In the genomic region with DNA sequence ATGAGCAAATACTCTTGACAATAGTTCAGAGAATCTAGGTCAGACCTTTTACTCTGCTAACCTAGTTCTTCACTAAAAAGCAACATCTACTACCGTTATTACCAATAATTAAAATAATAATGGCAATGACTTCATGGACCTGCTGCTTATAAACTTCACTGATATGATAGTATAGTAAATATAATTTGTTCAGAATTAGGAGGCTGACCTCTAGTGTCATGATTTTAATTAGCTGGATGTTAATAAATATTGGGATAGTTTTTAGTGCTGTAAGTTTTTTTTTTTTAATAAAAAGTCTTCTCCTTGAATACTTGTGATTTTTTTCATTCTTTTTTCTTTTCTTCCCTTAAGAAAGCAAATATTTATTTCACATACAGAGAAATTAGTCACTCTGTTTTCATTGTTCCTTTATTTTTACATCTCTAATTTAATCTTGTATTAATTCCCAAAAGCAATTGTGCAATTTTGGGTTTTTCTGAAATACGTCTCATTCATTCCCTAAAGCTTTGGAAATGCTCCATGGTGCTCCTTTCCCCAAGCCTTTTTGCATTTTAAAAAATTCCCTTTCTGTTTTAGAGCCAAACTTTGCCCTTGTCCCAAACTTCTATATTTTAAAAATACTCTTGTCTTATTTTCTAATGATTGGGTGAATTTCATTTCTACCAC, we compare ENCODE assay signal across 11 cellular contexts. TPM values are rescaled to one million over a fixed set of nuclear protein-coding genes. Genes with fewer than 3 reads are reported as not detected.
A peak's percentile ranks its signal among the peaks of the same experiment; 100 is the strongest.
DNase-seq lines count a peak whose midpoint lies in the region; ATAC-seq and TF ChIP-seq lines count a peak whose summit lies in the region.
"Had no signal": no experiment of that assay in that cellular context is flagged by ENCODE, and none has a peak within 500 bp of the region (broad histone marks: within the 10 kb centered on the region; RNA-seq: fewer than 3 reads in every experiment).

No MANE protein-coding gene starts in this region.

- H3K27ac ChIP-seq in Peyer's patch (no peak overlapping the region), skin epidermis (peak overlapping the region in 11 of 21 experiments; percentile 19 to 76 (median 61))

- H3K4me1 Mint-ChIP-seq in WTC11 = peaks cover 10% of the 10 kb centered on the region
- H3K4me1 Mint-ChIP-seq: mesothelial cell of epicardium had no signal

- no peak for DNase-seq in Peyer's patch
- DNase-seq in fibroblast of the aortic adventitia (ENCODE audit: low read depth) = peak; percentile 87
- no peak for DNase-seq in WTC11 (ENCODE audit: low spot score)
- no peak for DNase-seq in superior temporal gyrus (ENCODE audit: extremely low spot score)
- no peak for DNase-seq in stimulated activated CD4-positive, alpha-beta T cell treated with anti-CD3 and anti-CD28 coated beads, Interleukin-2, amount 100 ng/mL, for 48 hours
- DNase-seq: activated CD4-positive, CD25-positive, alpha-beta regulatory T cell; NCI-H187 had no signal

- TF ChIP-seq CTCF in Peyer's patch (IDR thresholded peaks at IDR 0.05) (no peak), fibroblast of the aortic adventitia (IDR thresholded peaks at IDR 0.05; ENCODE audit: insufficient read depth, low read length) (no peak), WTC11 (IDR thresholded peaks at IDR 0.05) (no peak)

- peaks cover 46% of the 10 kb centered on the region for H3K27me3 Mint-ChIP-seq in WTC11 (ENCODE audit: low read depth)

- no peaks in the 10 kb centered on the region for H3K36me3 ChIP-seq in Peyer's patch

- H3K9me3 Mint-ChIP-seq in WTC11 = peaks cover 41% of the 10 kb centered on the region

- no peaks in the 10 kb centered on the region for H3K27me3 ChIP-seq in Peyer's patch

- peaks cover 23% of the 10 kb centered on the region for H3K36me3 Mint-ChIP-seq in WTC11

- TF ChIP-seq POLR2A in Peyer's patch (IDR thresholded peaks at IDR 0.05) = no peak

- H3K4me3 Mint-ChIP-seq in WTC11 = no peak overlapping the region
- H3K4me3 Mint-ChIP-seq: mesothelial cell of epicardium had no signal

- H3K4me1 ChIP-seq in Peyer's patch = peaks cover 0 to 5% (median 2%) of the 10 kb centered on the region in 4 donors

- H3K4me3 ChIP-seq in GM08714 (ENCODE audit: low read length) (peak overlapping the region; percentile 63), Peyer's patch (peak overlapping the region in 3 of 4 donors; percentile 32 to 51 (median 34)), fibroblast of the aortic adventitia (ENCODE audit: low read depth, low read length) (no peak overlapping the region), skin epidermis (peak overlapping the region; percentile 9 to 35 (median 17))

- ATAC-seq in GM18861 (IDR thresholded peaks at IDR 0.05; ENCODE audit: unreplicated experiment) (no peak), WTC11 (no peak)

- POLR2A ChIA-PET in WTC11 (lab: Charles Lee) = no interaction called here

- no peaks in the 10 kb centered on the region for H3K9me3 ChIP-seq in Peyer's patch

- CTCF ChIA-PET in WTC11 (lab: Charles Lee) = interaction anchor here (1.3 kb wide), 2 partner anchors 122 to 140 kb away, joined by 5 to 6 read pairs; no protein-coding TSS in a partner anchor

- H3K27ac Mint-ChIP-seq in WTC11 = no peak overlapping the region
- H3K27ac Mint-ChIP-seq: mesothelial cell of epicardium had no signal

TF ChIP-seq in WTC11, 78 proteins besides CTCF, POLR2A, EP300 and RAD21 (continues in another document):
- TF ChIP-seq, protein P1, sequence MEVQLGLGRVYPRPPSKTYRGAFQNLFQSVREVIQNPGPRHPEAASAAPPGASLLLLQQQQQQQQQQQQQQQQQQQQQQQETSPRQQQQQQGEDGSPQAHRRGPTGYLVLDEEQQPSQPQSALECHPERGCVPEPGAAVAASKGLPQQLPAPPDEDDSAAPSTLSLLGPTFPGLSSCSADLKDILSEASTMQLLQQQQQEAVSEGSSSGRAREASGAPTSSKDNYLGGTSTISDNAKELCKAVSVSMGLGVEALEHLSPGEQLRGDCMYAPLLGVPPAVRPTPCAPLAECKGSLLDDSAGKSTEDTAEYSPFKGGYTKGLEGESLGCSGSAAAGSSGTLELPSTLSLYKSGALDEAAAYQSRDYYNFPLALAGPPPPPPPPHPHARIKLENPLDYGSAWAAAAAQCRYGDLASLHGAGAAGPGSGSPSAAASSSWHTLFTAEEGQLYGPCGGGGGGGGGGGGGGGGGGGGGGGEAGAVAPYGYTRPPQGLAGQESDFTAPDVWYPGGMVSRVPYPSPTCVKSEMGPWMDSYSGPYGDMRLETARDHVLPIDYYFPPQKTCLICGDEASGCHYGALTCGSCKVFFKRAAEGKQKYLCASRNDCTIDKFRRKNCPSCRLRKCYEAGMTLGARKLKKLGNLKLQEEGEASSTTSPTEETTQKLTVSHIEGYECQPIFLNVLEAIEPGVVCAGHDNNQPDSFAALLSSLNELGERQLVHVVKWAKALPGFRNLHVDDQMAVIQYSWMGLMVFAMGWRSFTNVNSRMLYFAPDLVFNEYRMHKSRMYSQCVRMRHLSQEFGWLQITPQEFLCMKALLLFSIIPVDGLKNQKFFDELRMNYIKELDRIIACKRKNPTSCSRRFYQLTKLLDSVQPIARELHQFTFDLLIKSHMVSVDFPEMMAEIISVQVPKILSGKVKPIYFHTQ (CRISPR knock-in tag; IDR thresholded peaks at IDR 0.05) = no peak
- no peak for TF ChIP-seq RELA (CRISPR knock-in tag; IDR thresholded peaks at IDR 0.05; ENCODE audit: borderline replicate concordance)
- no peak for TF ChIP-seq NR1H2 (CRISPR knock-in tag; IDR thresholded peaks at IDR 0.05)
- TF ChIP-seq, protein P2, sequence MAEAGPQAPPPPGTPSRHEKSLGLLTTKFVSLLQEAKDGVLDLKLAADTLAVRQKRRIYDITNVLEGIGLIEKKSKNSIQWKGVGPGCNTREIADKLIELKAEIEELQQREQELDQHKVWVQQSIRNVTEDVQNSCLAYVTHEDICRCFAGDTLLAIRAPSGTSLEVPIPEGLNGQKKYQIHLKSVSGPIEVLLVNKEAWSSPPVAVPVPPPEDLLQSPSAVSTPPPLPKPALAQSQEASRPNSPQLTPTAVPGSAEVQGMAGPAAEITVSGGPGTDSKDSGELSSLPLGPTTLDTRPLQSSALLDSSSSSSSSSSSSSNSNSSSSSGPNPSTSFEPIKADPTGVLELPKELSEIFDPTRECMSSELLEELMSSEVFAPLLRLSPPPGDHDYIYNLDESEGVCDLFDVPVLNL (CRISPR knock-in tag; IDR thresholded peaks at IDR 0.05; ENCODE audit: borderline replicate concordance, low read depth) = no peak
- TF ChIP-seq SMAD4 (CRISPR knock-in tag; IDR thresholded peaks at IDR 0.05) = no peak
- TF ChIP-seq, protein P3, sequence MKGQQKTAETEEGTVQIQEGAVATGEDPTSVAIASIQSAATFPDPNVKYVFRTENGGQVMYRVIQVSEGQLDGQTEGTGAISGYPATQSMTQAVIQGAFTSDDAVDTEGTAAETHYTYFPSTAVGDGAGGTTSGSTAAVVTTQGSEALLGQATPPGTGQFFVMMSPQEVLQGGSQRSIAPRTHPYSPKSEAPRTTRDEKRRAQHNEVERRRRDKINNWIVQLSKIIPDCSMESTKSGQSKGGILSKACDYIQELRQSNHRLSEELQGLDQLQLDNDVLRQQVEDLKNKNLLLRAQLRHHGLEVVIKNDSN (CRISPR knock-in tag; IDR thresholded peaks at IDR 0.05) = no peak
- no peak for TF ChIP-seq TCF7 (CRISPR knock-in tag; IDR thresholded peaks at IDR 0.05; ENCODE audit: low read depth)
- TF ChIP-seq, protein P4, sequence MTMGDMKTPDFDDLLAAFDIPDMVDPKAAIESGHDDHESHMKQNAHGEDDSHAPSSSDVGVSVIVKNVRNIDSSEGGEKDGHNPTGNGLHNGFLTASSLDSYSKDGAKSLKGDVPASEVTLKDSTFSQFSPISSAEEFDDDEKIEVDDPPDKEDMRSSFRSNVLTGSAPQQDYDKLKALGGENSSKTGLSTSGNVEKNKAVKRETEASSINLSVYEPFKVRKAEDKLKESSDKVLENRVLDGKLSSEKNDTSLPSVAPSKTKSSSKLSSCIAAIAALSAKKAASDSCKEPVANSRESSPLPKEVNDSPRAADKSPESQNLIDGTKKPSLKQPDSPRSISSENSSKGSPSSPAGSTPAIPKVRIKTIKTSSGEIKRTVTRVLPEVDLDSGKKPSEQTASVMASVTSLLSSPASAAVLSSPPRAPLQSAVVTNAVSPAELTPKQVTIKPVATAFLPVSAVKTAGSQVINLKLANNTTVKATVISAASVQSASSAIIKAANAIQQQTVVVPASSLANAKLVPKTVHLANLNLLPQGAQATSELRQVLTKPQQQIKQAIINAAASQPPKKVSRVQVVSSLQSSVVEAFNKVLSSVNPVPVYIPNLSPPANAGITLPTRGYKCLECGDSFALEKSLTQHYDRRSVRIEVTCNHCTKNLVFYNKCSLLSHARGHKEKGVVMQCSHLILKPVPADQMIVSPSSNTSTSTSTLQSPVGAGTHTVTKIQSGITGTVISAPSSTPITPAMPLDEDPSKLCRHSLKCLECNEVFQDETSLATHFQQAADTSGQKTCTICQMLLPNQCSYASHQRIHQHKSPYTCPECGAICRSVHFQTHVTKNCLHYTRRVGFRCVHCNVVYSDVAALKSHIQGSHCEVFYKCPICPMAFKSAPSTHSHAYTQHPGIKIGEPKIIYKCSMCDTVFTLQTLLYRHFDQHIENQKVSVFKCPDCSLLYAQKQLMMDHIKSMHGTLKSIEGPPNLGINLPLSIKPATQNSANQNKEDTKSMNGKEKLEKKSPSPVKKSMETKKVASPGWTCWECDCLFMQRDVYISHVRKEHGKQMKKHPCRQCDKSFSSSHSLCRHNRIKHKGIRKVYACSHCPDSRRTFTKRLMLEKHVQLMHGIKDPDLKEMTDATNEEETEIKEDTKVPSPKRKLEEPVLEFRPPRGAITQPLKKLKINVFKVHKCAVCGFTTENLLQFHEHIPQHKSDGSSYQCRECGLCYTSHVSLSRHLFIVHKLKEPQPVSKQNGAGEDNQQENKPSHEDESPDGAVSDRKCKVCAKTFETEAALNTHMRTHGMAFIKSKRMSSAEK (CRISPR knock-in tag; IDR thresholded peaks at IDR 0.05; ENCODE audit: borderline replicate concordance) = no peak
- TF ChIP-seq FOXP1 (CRISPR knock-in tag; IDR thresholded peaks at IDR 0.05; ENCODE audit: borderline replicate concordance) = no peak
- TF ChIP-seq GRHL2 (CRISPR knock-in tag; IDR thresholded peaks at IDR 0.05; ENCODE audit: insufficient replicate concordance, severe bottlenecking) = no peak
- TF ChIP-seq ZNF317 (CRISPR knock-in tag; IDR thresholded peaks at IDR 0.05; ENCODE audit: borderline replicate concordance, low read depth) = no peak

RNA-seq across cellular contexts. Expression of a gene that starts 46.6 kb away (rescaled TPM):
- 10 to 100 TPM in 1 of 4 donors, 1 to 10 TPM in 3; 3.0 to 37.1 (median 4.6) TPM for total RNA-seq in Peyer's patch
- 27.1 and 36.1 TPM in 2 replicates for total RNA-seq in fibroblast of the aortic adventitia (ENCODE audit: low replicate concordance)
- 32.1 to 33.8 TPM (median 33.8 TPM) in 3 replicates for total RNA-seq in WTC11 (2021)

Comparison
In these comparisons a context has a peak if more than half of its experiments do, and no peak if none do; other contexts are left out.
1. H3K27ac ChIP-seq: peak in skin epidermis (11 of 21); none in Peyer's patch (0 of 4).